14 cellular contexts compared by ENCODE assay signal in genomic region chr7:41315764-41316163, GRCh38.
DNase-seq lines count a peak whose midpoint lies in the region; ATAC-seq, FAIRE-seq and TF ChIP-seq lines count a peak whose summit lies in the region.
"Had no signal": no experiment of that assay in that cellular context is flagged by ENCODE, and none has a peak within 500 bp of the region (broad histone marks: within the 10 kb centered on the region; RNA-seq: fewer than 3 reads in every experiment).

No MANE protein-coding gene starts in this region.

- H3K27me3 ChIP-seq in BJ (ENCODE audit: control insufficient read depth, insufficient read depth, low read length) (no peaks in the 10 kb centered on the region), bronchial epithelial cell (ENCODE audit: control insufficient read depth, insufficient read depth, low read length) (no peaks in the 10 kb centered on the region), MM.1S (replicated peaks; ENCODE audit: insufficient read depth, low read length) (no peaks in the 10 kb centered on the region)

- H3K27ac ChIP-seq in MM.1S (ENCODE audit: low read length): no peak overlapping the region
- H3K27ac ChIP-seq: HL-60, prostate gland had no signal

- POLR2A ChIA-PET in BJ (lab: Charles Lee): interaction anchor here (0.6 kb wide), 1 partner anchor 44 kb away, joined by 3 read pairs; no protein-coding TSS in a partner anchor

- ATAC-seq in left lobe of liver (peak; percentile 75), GM18868 (IDR thresholded peaks at IDR 0.05; ENCODE audit: unreplicated experiment) (no peak)
- ATAC-seq: activated T-cell treated with anti-CD3 and anti-CD28 coated beads, Interleukin-2, amount 50 U/mL, for 4 hours had no signal

- no peaks in the 10 kb centered on the region for H3F3A ChIP-seq in MM.1S (ENCODE audit: insufficient read depth, low read length)

- H3K4me3 ChIP-seq in BJ (ENCODE audit: low read depth, low read length) (no peak overlapping the region), bronchial epithelial cell (ENCODE audit: low read depth, low read length) (no peak overlapping the region), MM.1S (ENCODE audit: low read length) (no peak overlapping the region)
- H3K4me3 ChIP-seq: prostate gland had no signal

- H3K36me3 ChIP-seq in BJ (ENCODE audit: control insufficient read depth, insufficient read depth, low read length) (no peaks in the 10 kb centered on the region), bronchial epithelial cell (ENCODE audit: control insufficient read depth, insufficient read depth, low read length) (no peaks in the 10 kb centered on the region), MM.1S (replicated peaks; ENCODE audit: insufficient read depth, low read length) (no peaks in the 10 kb centered on the region)
- H3K36me3 ChIP-seq: prostate gland had no signal

- CTCF ChIA-PET in BJ (lab: Yijun Ruan, JAX): interaction anchor here (0.6 kb wide), 1 partner anchor 381 kb away, joined by 3 read pairs; no protein-coding TSS in a partner anchor

- H3K9me3 ChIP-seq in MM.1S (replicated peaks; ENCODE audit: insufficient read depth, low read length): no peaks in the 10 kb centered on the region
- H3K9me3 ChIP-seq: prostate gland had no signal

- no peak overlapping the region for H3K9ac ChIP-seq in MM.1S (ENCODE audit: low read length)

- FAIRE-seq in bronchial epithelial cell (lab: Jason Lieb, UNC): no peak

- H3K4me1 ChIP-seq in MM.1S (ENCODE audit: low read length): no peaks in the 10 kb centered on the region
- H3K4me1 ChIP-seq: prostate gland had no signal

- no peaks in the 10 kb centered on the region for H4K20me1 ChIP-seq in MM.1S (ENCODE audit: insufficient read depth, low read length)

- no peak overlapping the region for H3K4me2 ChIP-seq in MM.1S (ENCODE audit: low read depth, low read length)

- H3K79me2 ChIP-seq in MM.1S (ENCODE audit: low read length): no peaks in the 10 kb centered on the region

- TF ChIP-seq CTCF in BJ (IDR thresholded peaks at IDR 0.05; ENCODE audit: insufficient read depth, low read depth, low read length) (peak; percentile 32; the same call in 1 of the 2 replicates), bronchial epithelial cell (IDR thresholded peaks at IDR 0.05; ENCODE audit: insufficient read depth, low read length, severe bottlenecking) (peak; percentile 42), MM.1S (IDR thresholded peaks at IDR 0.05; ENCODE audit: low read length) (no peak)

- DNase-seq in BJ (ENCODE audit: low read depth): no peak
- DNase-seq in HuH-7 (ENCODE audit: low spot score): peak; percentile 47
- no peak for DNase-seq in bronchial epithelial cell (ENCODE audit: low read depth)
- peak; percentile 57 for DNase-seq in left lobe of liver (ENCODE audit: low spot score)
- no peak for DNase-seq in NCI-H510A treated with DMSO at 0.1 percent for 48 hours (lab: John Stamatoyannopoulos, UW)
- no peak for DNase-seq in SIG-M5 treated with dmso at 0.1 percent for 504 hours (lab: John Stamatoyannopoulos, UW; ENCODE audit: unreplicated experiment)
- no peak for DNase-seq in MM.1S
- DNase-seq: activated T-cell treated with anti-CD3 and anti-CD28 coated beads, Interleukin-2, amount 50 U/mL, for 4 hours; amygdala; effector memory CD4-positive, alpha-beta T cell; SIG-M5 had no signal

- H3K9me2 ChIP-seq in MM.1S (replicated peaks; ENCODE audit: insufficient read depth, low read length): no peaks in the 10 kb centered on the region

- no peak overlapping the region for H2AFZ ChIP-seq in MM.1S (ENCODE audit: low read length)

Comparison
In these comparisons a context has a peak if more than half of its experiments do, and no peak if none do; other contexts are left out.
1. DNase-seq: peak in HuH-7 (single experiment) and left lobe of liver (single experiment); none in BJ (single experiment), bronchial epithelial cell (single experiment), NCI-H510A treated with DMSO at 0.1 percent for 48 hours (single experiment), SIG-M5 treated with dmso at 0.1 percent for 504 hours (single experiment) and MM.1S (single experiment).